ENCODE assay signal across 1 cellular context in the genomic region with DNA sequence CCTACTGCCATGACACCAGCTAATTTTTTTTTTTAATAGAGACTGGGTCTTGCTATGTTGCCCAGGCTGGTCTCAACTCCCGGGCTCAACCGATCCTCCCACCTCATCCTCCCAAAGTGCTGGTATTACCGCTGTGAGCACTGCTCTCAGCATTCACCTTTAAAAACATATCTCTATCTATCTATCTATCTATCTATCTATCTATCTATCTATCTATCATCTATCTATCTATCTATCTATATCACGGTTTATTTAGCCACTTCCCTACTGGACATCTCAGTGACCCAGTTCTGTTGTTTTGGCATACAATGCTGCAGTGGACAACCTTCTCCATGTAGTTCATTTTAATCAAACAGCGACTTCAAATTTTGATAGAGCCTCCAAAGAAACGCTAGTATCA.
TF ChIP-seq lines count a peak whose summit lies in the region.

No MANE protein-coding gene starts in this region.

TF ChIP-seq in GM23338, 12 proteins besides CTCF, POLR2A, EP300 and RAD21:
- TF ChIP-seq NANOG (IDR thresholded peaks at IDR 0.05; ENCODE audit: borderline replicate concordance) (no peak), EZH2phosphoT487 (IDR thresholded peaks at IDR 0.05; ENCODE audit: unreplicated experiment) (no peak), STAT1 (IDR thresholded peaks at IDR 0.05; ENCODE audit: unreplicated experiment) (no peak), POLR2AphosphoS5 (IDR thresholded peaks at IDR 0.05; ENCODE audit: low read depth) (no peak), ZNF331 (CRISPR knock-in tag; IDR thresholded peaks at IDR 0.05; ENCODE audit: low read depth) (no peak), JUNB (IDR thresholded peaks at IDR 0.05; ENCODE audit: unreplicated experiment) (no peak), ZNF114 (CRISPR knock-in tag; IDR thresholded peaks at IDR 0.05) (no peak), EZH2 (IDR thresholded peaks at IDR 0.05; ENCODE audit: low read depth, unreplicated experiment) (no peak), CREB1 (CRISPR knock-in tag; IDR thresholded peaks at IDR 0.05; ENCODE audit: low read depth) (no peak)
- TF ChIP-seq, protein P1, sequence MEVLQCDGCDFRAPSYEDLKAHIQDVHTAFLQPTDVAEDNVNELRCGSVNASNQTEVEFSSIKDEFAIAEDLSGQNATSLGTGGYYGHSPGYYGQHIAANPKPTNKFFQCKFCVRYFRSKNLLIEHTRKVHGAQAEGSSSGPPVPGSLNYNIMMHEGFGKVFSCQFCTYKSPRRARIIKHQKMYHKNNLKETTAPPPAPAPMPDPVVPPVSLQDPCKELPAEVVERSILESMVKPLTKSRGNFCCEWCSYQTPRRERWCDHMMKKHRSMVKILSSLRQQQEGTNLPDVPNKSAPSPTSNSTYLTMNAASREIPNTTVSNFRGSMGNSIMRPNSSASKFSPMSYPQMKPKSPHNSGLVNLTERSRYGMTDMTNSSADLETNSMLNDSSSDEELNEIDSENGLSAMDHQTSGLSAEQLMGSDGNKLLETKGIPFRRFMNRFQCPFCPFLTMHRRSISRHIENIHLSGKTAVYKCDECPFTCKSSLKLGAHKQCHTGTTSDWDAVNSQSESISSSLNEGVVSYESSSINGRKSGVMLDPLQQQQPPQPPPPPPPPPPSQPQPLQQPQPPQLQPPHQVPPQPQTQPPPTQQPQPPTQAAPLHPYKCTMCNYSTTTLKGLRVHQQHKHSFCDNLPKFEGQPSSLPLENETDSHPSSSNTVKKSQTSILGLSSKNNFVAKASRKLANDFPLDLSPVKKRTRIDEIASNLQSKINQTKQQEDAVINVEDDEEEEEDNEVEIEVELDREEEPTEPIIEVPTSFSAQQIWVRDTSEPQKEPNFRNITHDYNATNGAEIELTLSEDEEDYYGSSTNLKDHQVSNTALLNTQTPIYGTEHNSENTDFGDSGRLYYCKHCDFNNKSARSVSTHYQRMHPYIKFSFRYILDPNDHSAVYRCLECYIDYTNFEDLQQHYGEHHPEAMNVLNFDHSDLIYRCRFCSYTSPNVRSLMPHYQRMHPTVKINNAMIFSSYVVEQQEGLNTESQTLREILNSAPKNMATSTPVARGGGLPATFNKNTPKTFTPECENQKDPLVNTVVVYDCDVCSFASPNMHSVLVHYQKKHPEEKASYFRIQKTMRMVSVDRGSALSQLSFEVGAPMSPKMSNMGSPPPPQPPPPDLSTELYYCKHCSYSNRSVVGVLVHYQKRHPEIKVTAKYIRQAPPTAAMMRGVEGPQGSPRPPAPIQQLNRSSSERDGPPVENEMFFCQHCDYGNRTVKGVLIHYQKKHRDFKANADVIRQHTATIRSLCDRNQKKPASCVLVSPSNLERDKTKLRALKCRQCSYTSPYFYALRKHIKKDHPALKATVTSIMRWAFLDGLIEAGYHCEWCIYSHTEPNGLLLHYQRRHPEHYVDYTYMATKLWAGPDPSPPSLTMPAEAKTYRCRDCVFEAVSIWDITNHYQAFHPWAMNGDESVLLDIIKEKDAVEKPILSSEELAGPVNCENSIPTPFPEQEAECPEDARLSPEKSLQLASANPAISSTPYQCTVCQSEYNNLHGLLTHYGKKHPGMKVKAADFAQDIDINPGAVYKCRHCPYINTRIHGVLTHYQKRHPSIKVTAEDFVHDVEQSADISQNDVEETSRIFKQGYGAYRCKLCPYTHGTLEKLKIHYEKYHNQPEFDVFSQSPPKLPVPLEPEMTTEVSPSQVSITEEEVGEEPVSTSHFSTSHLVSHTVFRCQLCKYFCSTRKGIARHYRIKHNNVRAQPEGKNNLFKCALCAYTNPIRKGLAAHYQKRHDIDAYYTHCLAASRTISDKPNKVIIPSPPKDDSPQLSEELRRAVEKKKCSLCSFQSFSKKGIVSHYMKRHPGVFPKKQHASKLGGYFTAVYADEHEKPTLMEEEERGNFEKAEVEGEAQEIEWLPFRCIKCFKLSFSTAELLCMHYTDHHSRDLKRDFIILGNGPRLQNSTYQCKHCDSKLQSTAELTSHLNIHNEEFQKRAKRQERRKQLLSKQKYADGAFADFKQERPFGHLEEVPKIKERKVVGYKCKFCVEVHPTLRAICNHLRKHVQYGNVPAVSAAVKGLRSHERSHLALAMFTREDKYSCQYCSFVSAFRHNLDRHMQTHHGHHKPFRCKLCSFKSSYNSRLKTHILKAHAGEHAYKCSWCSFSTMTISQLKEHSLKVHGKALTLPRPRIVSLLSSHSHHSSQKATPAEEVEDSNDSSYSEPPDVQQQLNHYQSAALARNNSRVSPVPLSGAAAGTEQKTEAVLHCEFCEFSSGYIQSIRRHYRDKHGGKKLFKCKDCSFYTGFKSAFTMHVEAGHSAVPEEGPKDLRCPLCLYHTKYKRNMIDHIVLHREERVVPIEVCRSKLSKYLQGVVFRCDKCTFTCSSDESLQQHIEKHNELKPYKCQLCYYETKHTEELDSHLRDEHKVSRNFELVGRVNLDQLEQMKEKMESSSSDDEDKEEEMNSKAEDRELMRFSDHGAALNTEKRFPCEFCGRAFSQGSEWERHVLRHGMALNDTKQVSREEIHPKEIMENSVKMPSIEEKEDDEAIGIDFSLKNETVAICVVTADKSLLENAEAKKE (CRISPR knock-in tag; IDR thresholded peaks at IDR 0.05) = no peak
- TF ChIP-seq, protein P2, sequence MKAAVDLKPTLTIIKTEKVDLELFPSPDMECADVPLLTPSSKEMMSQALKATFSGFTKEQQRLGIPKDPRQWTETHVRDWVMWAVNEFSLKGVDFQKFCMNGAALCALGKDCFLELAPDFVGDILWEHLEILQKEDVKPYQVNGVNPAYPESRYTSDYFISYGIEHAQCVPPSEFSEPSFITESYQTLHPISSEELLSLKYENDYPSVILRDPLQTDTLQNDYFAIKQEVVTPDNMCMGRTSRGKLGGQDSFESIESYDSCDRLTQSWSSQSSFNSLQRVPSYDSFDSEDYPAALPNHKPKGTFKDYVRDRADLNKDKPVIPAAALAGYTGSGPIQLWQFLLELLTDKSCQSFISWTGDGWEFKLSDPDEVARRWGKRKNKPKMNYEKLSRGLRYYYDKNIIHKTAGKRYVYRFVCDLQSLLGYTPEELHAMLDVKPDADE (IDR thresholded peaks at IDR 0.05) = no peak
- TF ChIP-seq, protein P3, sequence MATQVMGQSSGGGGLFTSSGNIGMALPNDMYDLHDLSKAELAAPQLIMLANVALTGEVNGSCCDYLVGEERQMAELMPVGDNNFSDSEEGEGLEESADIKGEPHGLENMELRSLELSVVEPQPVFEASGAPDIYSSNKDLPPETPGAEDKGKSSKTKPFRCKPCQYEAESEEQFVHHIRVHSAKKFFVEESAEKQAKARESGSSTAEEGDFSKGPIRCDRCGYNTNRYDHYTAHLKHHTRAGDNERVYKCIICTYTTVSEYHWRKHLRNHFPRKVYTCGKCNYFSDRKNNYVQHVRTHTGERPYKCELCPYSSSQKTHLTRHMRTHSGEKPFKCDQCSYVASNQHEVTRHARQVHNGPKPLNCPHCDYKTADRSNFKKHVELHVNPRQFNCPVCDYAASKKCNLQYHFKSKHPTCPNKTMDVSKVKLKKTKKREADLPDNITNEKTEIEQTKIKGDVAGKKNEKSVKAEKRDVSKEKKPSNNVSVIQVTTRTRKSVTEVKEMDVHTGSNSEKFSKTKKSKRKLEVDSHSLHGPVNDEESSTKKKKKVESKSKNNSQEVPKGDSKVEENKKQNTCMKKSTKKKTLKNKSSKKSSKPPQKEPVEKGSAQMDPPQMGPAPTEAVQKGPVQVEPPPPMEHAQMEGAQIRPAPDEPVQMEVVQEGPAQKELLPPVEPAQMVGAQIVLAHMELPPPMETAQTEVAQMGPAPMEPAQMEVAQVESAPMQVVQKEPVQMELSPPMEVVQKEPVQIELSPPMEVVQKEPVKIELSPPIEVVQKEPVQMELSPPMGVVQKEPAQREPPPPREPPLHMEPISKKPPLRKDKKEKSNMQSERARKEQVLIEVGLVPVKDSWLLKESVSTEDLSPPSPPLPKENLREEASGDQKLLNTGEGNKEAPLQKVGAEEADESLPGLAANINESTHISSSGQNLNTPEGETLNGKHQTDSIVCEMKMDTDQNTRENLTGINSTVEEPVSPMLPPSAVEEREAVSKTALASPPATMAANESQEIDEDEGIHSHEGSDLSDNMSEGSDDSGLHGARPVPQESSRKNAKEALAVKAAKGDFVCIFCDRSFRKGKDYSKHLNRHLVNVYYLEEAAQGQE (IDR thresholded peaks at IDR 0.05; ENCODE audit: unreplicated experiment) = no peak
